Comparison of ENCODE assay signal across 8 cellular contexts in the genomic region with DNA sequence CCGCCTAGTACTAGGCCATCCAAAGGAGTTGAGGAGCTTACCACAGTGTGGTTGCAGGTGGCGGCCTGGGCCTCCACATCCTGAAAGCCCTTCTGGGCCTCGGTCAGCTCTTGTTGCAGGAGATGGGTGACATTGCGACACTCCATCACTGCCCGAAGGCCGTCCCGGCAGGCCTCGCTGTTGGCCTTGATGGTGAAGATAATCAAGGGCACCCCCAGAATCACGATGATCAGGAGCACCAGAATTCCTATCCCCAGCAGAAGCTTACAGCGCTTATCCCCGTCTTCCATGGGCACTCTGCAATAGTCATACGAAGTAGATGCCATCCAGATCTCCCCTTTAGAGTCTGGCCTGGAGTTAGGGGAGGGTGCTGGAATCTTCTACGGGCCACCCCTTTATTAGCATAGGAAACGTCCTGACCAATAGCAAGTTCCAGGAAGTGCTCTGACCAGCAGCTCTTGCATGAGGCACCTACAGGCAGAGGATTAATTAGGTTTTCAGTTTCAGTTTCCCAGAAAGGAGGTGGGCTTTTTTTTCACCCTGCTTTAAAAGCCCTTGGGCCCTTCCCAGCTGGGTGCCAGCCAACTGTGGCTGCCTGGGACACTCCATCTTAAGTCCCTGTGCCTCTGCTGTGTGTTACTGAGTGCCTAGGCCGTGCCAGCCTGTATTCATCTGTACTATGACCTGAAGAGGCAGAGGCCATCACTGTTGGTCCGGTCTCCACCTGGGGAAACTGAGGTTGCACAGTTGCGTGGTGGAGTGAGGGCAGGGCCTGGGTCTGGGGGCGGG. TPM values are rescaled to one million over a fixed set of nuclear protein-coding genes. Genes with fewer than 3 reads are reported as not detected.
DNase-seq lines count a peak whose midpoint lies in the region; TF ChIP-seq lines count a peak whose summit lies in the region.

A gene with protein sequence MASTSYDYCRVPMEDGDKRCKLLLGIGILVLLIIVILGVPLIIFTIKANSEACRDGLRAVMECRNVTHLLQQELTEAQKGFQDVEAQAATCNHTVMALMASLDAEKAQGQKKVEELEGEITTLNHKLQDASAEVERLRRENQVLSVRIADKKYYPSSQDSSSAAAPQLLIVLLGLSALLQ (minus strand): TSS at position 381 of the 789 bp plus-strand sequence. CDS start 55 bp downstream, at position 326.

- peaks cover 26% of the 10 kb centered on the region for H3K4me1 Mint-ChIP-seq in activated CD4-positive, alpha-beta memory T cell treated with anti-CD3 and anti-CD28 coated beads for 36 hours (ENCODE audit: low read depth)

- intact Hi-C loops in activated CD4-positive, alpha-beta memory T cell treated with anti-CD3 and anti-CD28 coated beads for 36 hours (cut with micrococcal nuclease): loop anchor here (5.0 kb wide), 1 partner anchor 98 kb away; a partner anchor contains a TSS

- no peaks in the 10 kb centered on the region for H3K27me3 Mint-ChIP-seq in activated CD4-positive, alpha-beta memory T cell treated with anti-CD3 and anti-CD28 coated beads for 36 hours

- peak within 1 kb of the TSS; percentile 97 for H3K27ac Mint-ChIP-seq in activated CD4-positive, alpha-beta memory T cell treated with anti-CD3 and anti-CD28 coated beads for 36 hours

- H3K4me3 ChIP-seq in GM12865 (ENCODE audit: low read depth, low read length) (peak within 1 kb of the TSS; percentile 85), epithelial cell of proximal tubule (ENCODE audit: low read depth, low read length) (peak within 1 kb of the TSS; percentile 45), mucosa of stomach (ENCODE audit: low read length) (peak within 1 kb of the TSS; percentile 22)

- H3K9me3 Mint-ChIP-seq in activated CD4-positive, alpha-beta memory T cell treated with anti-CD3 and anti-CD28 coated beads for 36 hours: no peaks in the 10 kb centered on the region

- DNase-seq in GM12865 (ENCODE audit: low read depth) (peak; percentile 95), H4 (ENCODE audit: low spot score) (peak; percentile 99), M059J (ENCODE audit: low read depth) (peak; percentile 97), epithelial cell of proximal tubule (ENCODE audit: low read depth) (no peak), ureter (ENCODE audit: low spot score) (peak; percentile 61), NCI-H2081 treated with DMSO at 0.1 percent for 48 hours (lab: John Stamatoyannopoulos, UW) (no peak)
- DNase-seq in activated CD4-positive, alpha-beta memory T cell treated with anti-CD3 and anti-CD28 coated beads for 36 hours: peak; percentile 71

- no peaks in the 10 kb centered on the region for H3K36me3 ChIP-seq in mucosa of stomach (ENCODE audit: control insufficient read depth, insufficient read depth, low read length)

- POLR2A ChIA-PET in activated CD4-positive, alpha-beta memory T cell treated with anti-CD3 and anti-CD28 coated beads for 36 hours (lab: Charles Lee): interaction anchor here (0.6 to 3.2 kb wide), 6 partner anchors 12 to 454 kb away, joined by 3 to 20 read pairs (median 3); a partner anchor contains a TSS

- peaks cover 4% of the 10 kb centered on the region for H3K27me3 ChIP-seq in mucosa of stomach (ENCODE audit: control insufficient read depth, insufficient read depth, low read length)

- H3K4me1 ChIP-seq in mucosa of stomach (ENCODE audit: control insufficient read depth, insufficient read depth, low read length): peaks cover 13% of the 10 kb centered on the region

- peaks cover 19% of the 10 kb centered on the region for H3K36me3 Mint-ChIP-seq in activated CD4-positive, alpha-beta memory T cell treated with anti-CD3 and anti-CD28 coated beads for 36 hours

- no peak for TF ChIP-seq CTCF in GM12865 (IDR thresholded peaks at IDR 0.05; ENCODE audit: insufficient read depth, low read depth, low read length, missing control alignments)
- no peak for TF ChIP-seq CTCF in epithelial cell of proximal tubule (conservative IDR thresholded peaks at IDR 0.05; ENCODE audit: low read depth, low read length)

- peak within 1 kb of the TSS; percentile 39 for H3K9ac ChIP-seq in mucosa of stomach (ENCODE audit: low read length)

- H3K4me3 Mint-ChIP-seq in activated CD4-positive, alpha-beta memory T cell treated with anti-CD3 and anti-CD28 coated beads for 36 hours: peak within 1 kb of the TSS; percentile 93

- no peaks in the 10 kb centered on the region for H3K9me3 ChIP-seq in mucosa of stomach (ENCODE audit: control insufficient read depth, low read length)

- CTCF ChIA-PET in activated CD4-positive, alpha-beta memory T cell treated with anti-CD3 and anti-CD28 coated beads for 36 hours (lab: Charles Lee): interaction anchor here (0.5 to 3.2 kb wide), 5 partner anchors 14 to 64 kb away, joined by 3 to 18 read pairs (median 4); a partner anchor contains a TSS

RNA-seq across cellular contexts. Expression of the gene that starts here (rescaled TPM):
- 273 and 396 TPM in 2 replicates for total RNA-seq in H4 (2014; rRNA removed; shearing (Covaris generic))
- 490 and 600 TPM in 2 replicates for total RNA-seq in M059J (2014; rRNA removed; shearing (Covaris generic))
- total RNA-seq in activated CD4-positive, alpha-beta memory T cell treated with anti-CD3 and anti-CD28 coated beads for 36 hours: 100 to 1,000 TPM; 156 to 164 TPM
- 2.2 and 18.6 TPM in 2 replicates for total RNA-seq in epithelial cell of proximal tubule
- total RNA-seq in ureter: 45.8 TPM

Comparison
In these comparisons a context has a peak if more than half of its experiments do, and no peak if none do; other contexts are left out.
1. DNase-seq: peak in GM12865 (single experiment), H4 (single experiment), M059J (single experiment), activated CD4-positive, alpha-beta memory T cell treated with anti-CD3 and anti-CD28 coated beads for 36 hours (single experiment) and ureter (single experiment); none in epithelial cell of proximal tubule (single experiment) and NCI-H2081 treated with DMSO at 0.1 percent for 48 hours (single experiment).
2. H3K4me3 ChIP-seq: peak in every context shown above with its lines; median percentile 85 in GM12865; 45 in epithelial cell of proximal tubule; 22 in mucosa of stomach.